ENCODE assay signal across 10 cellular contexts in genomic region chr5:7871560-7872113, GRCh38. TPM values are rescaled to one million over a fixed set of nuclear protein-coding genes. Genes with fewer than 3 reads are reported as not detected.
A peak's percentile ranks its signal among the peaks of the same experiment; 100 is the strongest.
DNase-seq lines count a peak whose midpoint lies in the region; ATAC-seq and TF ChIP-seq lines count a peak whose summit lies in the region.
"Had no signal": no experiment of that assay in that cellular context is flagged by ENCODE, and none has a peak within 500 bp of the region (broad histone marks: within the 10 kb centered on the region; RNA-seq: fewer than 3 reads in every experiment).

No MANE protein-coding gene starts in this region.

- DNase-seq in GM12864 (ENCODE audit: low read depth) (peak; percentile 51), NAMALWA (ENCODE audit: low spot score) (peak; percentile 47), kidney tubule cell (ENCODE audit: low spot score) (peak; percentile 70), esophagus squamous epithelium (lab: John Stamatoyannopoulos, UW) (no peak), NCI-H510A treated with DMSO at 0.1 percent for 48 hours (lab: John Stamatoyannopoulos, UW) (no peak)
- DNase-seq: DMS79; stimulated activated CD4-positive, alpha-beta T cell treated with anti-CD3 and anti-CD28 coated beads, Interleukin-1b, Interleukin-23, amount 100 ng/mL, for 48 hours had no signal

- H3K4me1 ChIP-seq in esophagus squamous epithelium: peaks cover 6 to 45% (median 8%) of the 10 kb centered on the region in 3 donors

- no peak overlapping the region for H3K27ac ChIP-seq in esophagus squamous epithelium

- H3K36me3 ChIP-seq in esophagus squamous epithelium: peaks cover 0 to 38% (median 0%) of the 10 kb centered on the region in 3 donors

- peak; percentile 29 for ATAC-seq in GM21515 (IDR thresholded peaks at IDR 0.05; ENCODE audit: unreplicated experiment)
- no peak for ATAC-seq in HG02970 (IDR thresholded peaks at IDR 0.05; ENCODE audit: low FRiP score, unreplicated experiment)
- ATAC-seq in HG03095 (IDR thresholded peaks at IDR 0.05; ENCODE audit: unreplicated experiment): no peak

- H3K4me3 ChIP-seq in GM12864 (ENCODE audit: low read depth, low read length): no peak overlapping the region
- H3K4me3 ChIP-seq in esophagus squamous epithelium: no peak overlapping the region

- WGBS in esophagus squamous epithelium, 2 donors: 74 to 78% methylated on average over 2 to 4 of the region's 4 CpGs

- intact Hi-C loops in esophagus squamous epithelium (cut with DNase I): no loop called here

- TF ChIP-seq POLR2A in esophagus squamous epithelium (IDR thresholded peaks at IDR 0.05): no peak

- no peaks in the 10 kb centered on the region for H3K27me3 ChIP-seq in esophagus squamous epithelium

- TF ChIP-seq CTCF in GM12864 (IDR thresholded peaks at IDR 0.05; ENCODE audit: low read depth, low read length, missing control alignments): no peak
- no peak for TF ChIP-seq CTCF in esophagus squamous epithelium (IDR thresholded peaks at IDR 0.05)

- H3K9me3 ChIP-seq in esophagus squamous epithelium: no peaks in the 10 kb centered on the region

RNA-seq across cellular contexts. Expression of gene MTRR, which starts 2.7 kb away (rescaled TPM):
- 10 to 100 TPM; 12.7 to 33.2 (median 21.0) TPM for total RNA-seq in esophagus squamous epithelium

RNA-seq across cellular contexts. Expression of gene FASTKD3, which starts 2.8 kb away (rescaled TPM):
- 10 to 100 TPM in 3 of 4 donors, 1 to 10 TPM in 1; 4.4 to 14.0 (median 11.2) TPM for total RNA-seq in esophagus squamous epithelium

RNA-seq across cellular contexts. Expression of gene CFAP90, which starts 20.7 kb away (rescaled TPM):
- total RNA-seq in esophagus squamous epithelium: not detected

Comparison
In these comparisons a context has a peak if more than half of its experiments do, and no peak if none do; other contexts are left out.
1. DNase-seq: peak in GM12864 (single experiment), NAMALWA (single experiment) and kidney tubule cell (single experiment); none in esophagus squamous epithelium (single experiment) and NCI-H510A treated with DMSO at 0.1 percent for 48 hours (single experiment).